In genomic region chr14:21822109-21822508, GRCh38 we compare ENCODE assay signal across 16 cellular contexts.
A peak's percentile ranks its signal among the peaks of the same experiment; 100 is the strongest.
DNase-seq lines count a peak whose midpoint lies in the region; ATAC-seq, FAIRE-seq and TF ChIP-seq lines count a peak whose summit lies in the region.
"Had no signal": no experiment of that assay in that cellular context is flagged by ENCODE, and none has a peak within 500 bp of the region (broad histone marks: within the 10 kb centered on the region; RNA-seq: fewer than 3 reads in every experiment).

No MANE protein-coding gene starts in this region.

- peaks cover 3% of the 10 kb centered on the region; the same call in 1 of the 2 replicates for H3K4me1 ChIP-seq in HEK293 (ENCODE audit: control insufficient read depth, insufficient read depth, low read length)
- no peaks in the 10 kb centered on the region for H3K4me1 ChIP-seq in osteoblast (ENCODE audit: insufficient read depth, low read length)
- no peaks in the 10 kb centered on the region for H3K4me1 ChIP-seq in left lung
- H3K4me1 ChIP-seq: Caco-2 had no signal

- no peak overlapping the region for H3K4me3 ChIP-seq in HEK293 (ENCODE audit: low read depth, low read length)
- H3K4me3 ChIP-seq in bronchial epithelial cell (ENCODE audit: low read depth, low read length) = no peak overlapping the region
- H3K4me3 ChIP-seq in osteoblast (ENCODE audit: insufficient read depth, low read length) = no peak overlapping the region
- no peak overlapping the region for H3K4me3 ChIP-seq in left lung

- TF ChIP-seq CTCF in HEK293 (tag by site-specific recombination; IDR thresholded peaks at IDR 0.05) (no peak), bronchial epithelial cell (IDR thresholded peaks at IDR 0.05; ENCODE audit: insufficient read depth, low read length, severe bottlenecking) (no peak), osteoblast (IDR thresholded peaks at IDR 0.05; ENCODE audit: extremely low read depth, low read depth, low read length) (no peak), left lung (IDR thresholded peaks at IDR 0.05) (no peak)

- H4K20me1 ChIP-seq in osteoblast (ENCODE audit: insufficient read depth, low read length) = no peaks in the 10 kb centered on the region

- POLR2A ChIA-PET in HEK293 (lab: Yijun Ruan, JAX) = interaction anchor here (0.6 to 1.0 kb wide), 2 partner anchors 30 to 289 kb away, joined by 3 to 10 read pairs; no protein-coding TSS in a partner anchor

- H3K27me3 ChIP-seq in bronchial epithelial cell (ENCODE audit: control insufficient read depth, insufficient read depth, low read length) (peaks cover 2% of the 10 kb centered on the region), osteoblast (ENCODE audit: insufficient read depth, low read length) (no peaks in the 10 kb centered on the region), left lung (peaks cover 0 to 6% of the 10 kb centered on the region in 2 donors)

- DNase-seq in bronchial epithelial cell (ENCODE audit: low read depth) = peak; percentile 35
- DNase-seq in iris pigment epithelial cell (ENCODE audit: low read depth) = peak; percentile 6
- peak; percentile 14 for DNase-seq in osteoblast (ENCODE audit: insufficient read length, low spot score, missing footprints)
- DNase-seq in left lung = no peak
- DNase-seq in effector CD4-positive, alpha-beta T cell = no peak
- no peak for DNase-seq in NCI-H774 (lab: John Stamatoyannopoulos, UW)
- DNase-seq: C1 segment of cervical spinal cord; Caco-2; CD4-positive, alpha-beta T cell; GDM1; H9 had no signal

- H3K36me3 ChIP-seq in HEK293 (ENCODE audit: control insufficient read depth in 2 of 2, insufficient read depth in 1 of 2, low read length in 2 of 2) = no peaks in the 10 kb centered on the region
- H3K36me3 ChIP-seq in bronchial epithelial cell (ENCODE audit: control insufficient read depth, insufficient read depth, low read length) = no peaks in the 10 kb centered on the region
- H3K36me3 ChIP-seq in osteoblast (ENCODE audit: insufficient read depth, low read length) = no peaks in the 10 kb centered on the region
- no peaks in the 10 kb centered on the region for H3K36me3 ChIP-seq in left lung

- H3K4me2 ChIP-seq in osteoblast (ENCODE audit: insufficient read depth, low read length) = no peak overlapping the region

- CTCF ChIA-PET in HEK293 (lab: Yijun Ruan, JAX) = interaction anchor here (1.0 to 1.1 kb wide), 2 partner anchors 13 to 73 kb away, joined by 3 to 4 read pairs; no protein-coding TSS in a partner anchor

- no peaks in the 10 kb centered on the region for H3K79me2 ChIP-seq in osteoblast (ENCODE audit: insufficient read depth, low read length)

- H3K9me3 ChIP-seq in HEK293 (ENCODE audit: control insufficient read depth, insufficient read depth, low read depth, low read length) (no peaks in the 10 kb centered on the region), osteoblast (ENCODE audit: low read depth, low read length) (no peaks in the 10 kb centered on the region), left lung (peaks cover 0 to 8% of the 10 kb centered on the region in 2 donors)
- H3K9me3 ChIP-seq: Caco-2 had no signal

- FAIRE-seq in bronchial epithelial cell (lab: Jason Lieb, UNC) = no peak
- FAIRE-seq: D721Med, GM19239, H1, HepG2 had no signal

- intact Hi-C loops in left lung (cut with DNase I) = no loop called here

- no peak for ATAC-seq in left lung
- ATAC-seq: HepG2 had no signal

- no peak overlapping the region for H2AFZ ChIP-seq in osteoblast (ENCODE audit: low read length)

- H3K27ac ChIP-seq in HEK293 (ENCODE audit: extremely low read depth, low read depth, low read length) (no peak overlapping the region), osteoblast (ENCODE audit: low read depth, low read length) (no peak overlapping the region), left lung (no peak overlapping the region)

TF ChIP-seq in HEK293, 187 proteins besides CTCF, POLR2A, EP300 and RAD21:
- TF ChIP-seq ZFHX2 (tag by site-specific recombination; conservative IDR thresholded peaks at IDR 0.05) = no peak
- no peak for TF ChIP-seq SP7 (tag by site-specific recombination; IDR thresholded peaks at IDR 0.05)
- peak; percentile 74; the same call in 1 of the 2 replicates for TF ChIP-seq MEIS1 (CRISPR knock-in tag; IDR thresholded peaks at IDR 0.05; ENCODE audit: borderline replicate concordance)

Comparison
In these comparisons a context has a peak if more than half of its experiments do, and no peak if none do; other contexts are left out.
1. DNase-seq: peak in bronchial epithelial cell (single experiment), iris pigment epithelial cell (single experiment) and osteoblast (single experiment); none in left lung (0 of 2), effector CD4-positive, alpha-beta T cell (single experiment) and NCI-H774 (single experiment).